9 cellular contexts compared by ENCODE assay signal in genomic region chr5:93460286-93460685, GRCh38.
"Had no signal": no experiment of that assay in that cellular context is flagged by ENCODE, and none has a peak within 500 bp of the region (broad histone marks: within the 10 kb centered on the region; RNA-seq: fewer than 3 reads in every experiment).

No MANE protein-coding gene starts in this region.

- H3K4me1 ChIP-seq: HAP-1 had no signal

- H3K4me3 ChIP-seq: GM23248, HAP-1 had no signal

- H3K27ac ChIP-seq: GM23248, HL-60 had no signal

- H3K9ac ChIP-seq: GM23248 had no signal

- DNase-seq: GM23248, GOT3, HFFc6, Kasumi-1, KG1 had no signal

- H2AFZ ChIP-seq: GM23248 had no signal

- ATAC-seq: HCT116 had no signal

- FAIRE-seq: H54 had no signal

- H3K36me3 ChIP-seq: HAP-1 had no signal
